ENCODE assay signal across 17 cellular contexts in the genomic region with DNA sequence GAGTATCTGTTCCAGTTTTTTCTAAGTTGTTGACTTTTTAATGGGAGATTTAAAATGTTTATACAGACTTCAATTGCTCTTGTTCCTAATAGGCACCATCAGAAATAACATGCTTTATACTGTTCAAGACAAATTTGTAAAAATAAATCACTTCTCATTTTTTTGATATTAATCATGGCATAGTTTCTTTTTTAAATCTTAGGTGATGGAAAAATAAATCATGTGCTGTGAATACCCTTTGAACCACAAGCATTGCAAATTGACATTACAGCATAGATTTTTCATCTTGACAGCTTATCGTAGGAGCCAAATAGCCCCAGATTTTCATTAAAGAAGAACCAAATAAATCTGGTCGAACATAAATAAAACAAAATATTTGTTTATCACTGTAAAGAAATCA.
DNase-seq lines count a peak whose midpoint lies in the region; ATAC-seq and TF ChIP-seq lines count a peak whose summit lies in the region.
"Had no signal": no experiment of that assay in that cellular context is flagged by ENCODE, and none has a peak within 500 bp of the region (broad histone marks: within the 10 kb centered on the region; RNA-seq: fewer than 3 reads in every experiment).

No MANE protein-coding gene starts in this region.

- TF ChIP-seq EP300 in SK-N-SH (IDR thresholded peaks at IDR 0.05; ENCODE audit: borderline replicate concordance in 1 of 2, low read depth in 1 of 2, low read length in 1 of 2): no peak

- TF ChIP-seq RAD21 in SK-N-SH (IDR thresholded peaks at IDR 0.05; ENCODE audit: low read length): no peak

- intact Hi-C loops in PC-3 (cut with micrococcal nuclease): loop anchor here (5.0 to 10.0 kb wide), 5 partner anchors 183 to 1225 kb away; no protein-coding TSS in a partner anchor

- H3K9ac ChIP-seq in SK-N-SH (no peak overlapping the region), fibroblast of lung (ENCODE audit: insufficient read depth, low read length) (no peak overlapping the region), PC-3 (ENCODE audit: low read length) (no peak overlapping the region)
- H3K9ac ChIP-seq: KMS-11 had no signal

- ATAC-seq in SK-N-SH treated with all-trans-retinoic acid at 6 μM for 48 hours: no peak
- ATAC-seq in GM21825 (IDR thresholded peaks at IDR 0.05; ENCODE audit: unreplicated experiment): no peak
- ATAC-seq in HG02973 (IDR thresholded peaks at IDR 0.05; ENCODE audit: unreplicated experiment): no peak
- ATAC-seq in PC-3: no peak

- H3F3A ChIP-seq in SK-N-SH (replicated peaks; ENCODE audit: insufficient read depth) (peaks cover 4% of the 10 kb centered on the region), PC-3 (ENCODE audit: low read length, unreplicated experiment) (no peaks in the 10 kb centered on the region)

- BruUV-seq in PC-3 (replicated peaks; lab: Mats Ljungman, UMichigan): no TSS peak

- POLR2A ChIA-PET in SK-N-SH (lab: Yijun Ruan, JAX) (no interaction called here), PC-3 (lab: Charles Lee; ENCODE audit: unreplicated experiment) (no interaction called here)

- H3K9me3 ChIP-seq in SK-N-SH (no peaks in the 10 kb centered on the region), fibroblast of lung (ENCODE audit: control insufficient read depth, insufficient read depth, low read depth, low read length) (no peaks in the 10 kb centered on the region), PC-3 (ENCODE audit: low read length) (no peaks in the 10 kb centered on the region)
- H3K9me3 ChIP-seq: Caco-2 had no signal

- TF ChIP-seq CTCF in SK-N-SH (IDR thresholded peaks at IDR 0.05) (no peak), VCaP (conservative IDR thresholded peaks at IDR 0.05) (peak; percentile 36; the same call in 1 of the 2 replicates), fibroblast of lung (conservative IDR thresholded peaks at IDR 0.05 in 1 of 2, IDR thresholded peaks at IDR 0.05 in 1 of 2; ENCODE audit: low read depth in 1 of 2, low read length in 2 of 2) (no peak), osteocyte (IDR thresholded peaks at IDR 0.05) (no peak), PC-3 (conservative IDR thresholded peaks at IDR 0.05; ENCODE audit: low read depth, low read length) (no peak)

- peaks cover 48% of the 10 kb centered on the region for H3K4me1 Mint-ChIP-seq in osteocyte (ENCODE audit: unreplicated experiment)

- no peaks in the 10 kb centered on the region for H3K9me3 Mint-ChIP-seq in osteocyte (ENCODE audit: unreplicated experiment)
- H3K9me3 Mint-ChIP-seq: HFFc6 had no signal

- no peak overlapping the region for H3K4me3 Mint-ChIP-seq in osteocyte (ENCODE audit: unreplicated experiment)
- H3K4me3 Mint-ChIP-seq: CD4-positive, alpha-beta T cell; HFFc6 had no signal

- CTCF ChIA-PET in SK-N-SH (lab: Yijun Ruan, JAX) (no interaction called here), PC-3 (lab: Charles Lee) (no interaction called here)

- H2AFZ ChIP-seq in SK-N-SH (ENCODE audit: low read depth): no peak overlapping the region
- H2AFZ ChIP-seq in fibroblast of lung (ENCODE audit: low read length): no peak overlapping the region
- H2AFZ ChIP-seq in PC-3 (ENCODE audit: low read length): no peak overlapping the region

- no peaks in the 10 kb centered on the region for H3K36me3 Mint-ChIP-seq in osteocyte (ENCODE audit: unreplicated experiment)

- H4K20me1 ChIP-seq in SK-N-SH (ENCODE audit: insufficient read depth): no peaks in the 10 kb centered on the region
- H4K20me1 ChIP-seq in fibroblast of lung (ENCODE audit: control insufficient read depth, extremely low read depth, insufficient read depth, low read length): no peaks in the 10 kb centered on the region
- no peaks in the 10 kb centered on the region for H4K20me1 ChIP-seq in PC-3 (ENCODE audit: low read length)

- H3K27me3 Mint-ChIP-seq in osteocyte (ENCODE audit: unreplicated experiment): no peaks in the 10 kb centered on the region
- H3K27me3 Mint-ChIP-seq: CD4-positive, alpha-beta T cell had no signal

- H3K36me3 ChIP-seq in SK-N-SH (replicated peaks in 1 of 2; ENCODE audit: control insufficient read depth in 1 of 2, insufficient read depth in 2 of 2, low read length in 1 of 2) (no peaks in the 10 kb centered on the region), fibroblast of lung (ENCODE audit: control insufficient read depth, insufficient read depth, low read length) (no peaks in the 10 kb centered on the region), PC-3 (ENCODE audit: low read depth, low read length) (no peaks in the 10 kb centered on the region)

- H3K4me3 ChIP-seq in SK-N-SH (ENCODE audit: low read depth in 2 of 2, low read length in 1 of 2) (no peak overlapping the region), fibroblast of lung (replicated peaks in 1 of 4; ENCODE audit: control extremely low read depth in 1 of 4, insufficient read depth in 1 of 4, low read depth in 3 of 4, low read length in 4 of 4) (no peak overlapping the region), PC-3 (ENCODE audit: low read length) (no peak overlapping the region)

- H3K4me2 ChIP-seq in SK-N-SH: no peak overlapping the region
- no peak overlapping the region for H3K4me2 ChIP-seq in fibroblast of lung (ENCODE audit: extremely low read depth, insufficient read depth, low read length)
- H3K4me2 ChIP-seq in PC-3 (ENCODE audit: low read length): no peak overlapping the region
- H3K4me2 ChIP-seq: KMS-11 had no signal

- no peaks in the 10 kb centered on the region for H3K9me2 ChIP-seq in SK-N-SH
- no peaks in the 10 kb centered on the region for H3K9me2 ChIP-seq in PC-3 (replicated peaks; ENCODE audit: low read length)

- H3K27ac Mint-ChIP-seq in osteocyte (ENCODE audit: unreplicated experiment): peak overlapping the region; percentile 38
- H3K27ac Mint-ChIP-seq: CD4-positive, alpha-beta T cell; HFFc6 had no signal

- H3K27ac ChIP-seq in SK-N-SH (ENCODE audit: low read depth in 2 of 2, low read length in 1 of 2) (no peak overlapping the region), VCaP (no peak overlapping the region), fibroblast of lung (ENCODE audit: insufficient read depth, low read length) (no peak overlapping the region), PC-3 (ENCODE audit: low read length) (no peak overlapping the region)
- H3K27ac ChIP-seq: KMS-11 had no signal

- H3K79me2 ChIP-seq in SK-N-SH (ENCODE audit: insufficient read depth): no peaks in the 10 kb centered on the region
- H3K79me2 ChIP-seq in fibroblast of lung (ENCODE audit: control insufficient read depth, insufficient read depth, low read length): no peaks in the 10 kb centered on the region
- H3K79me2 ChIP-seq in PC-3 (ENCODE audit: low read length): no peaks in the 10 kb centered on the region

- H3K4me1 ChIP-seq in SK-N-SH (ENCODE audit: control insufficient read depth in 1 of 2, insufficient read depth in 2 of 2, low read depth in 1 of 2, low read length in 1 of 2) (peaks cover 0 to 2% of the 10 kb centered on the region in 2 experiments; a peak in 1 of 4 replicates), fibroblast of lung (ENCODE audit: control insufficient read depth, extremely low read depth, insufficient read depth, low read length) (no peaks in the 10 kb centered on the region), PC-3 (ENCODE audit: insufficient read depth, low read length) (peaks cover 7% of the 10 kb centered on the region)
- H3K4me1 ChIP-seq: Caco-2 had no signal

- H3K27me3 ChIP-seq in SK-N-SH (ENCODE audit: insufficient read depth) (no peaks in the 10 kb centered on the region), fibroblast of lung (ENCODE audit: control insufficient read depth, insufficient read depth, low read length) (no peaks in the 10 kb centered on the region), PC-3 (ENCODE audit: low read length) (no peaks in the 10 kb centered on the region)

- WGBS in SK-N-SH (ENCODE audit: low lambda C conversion rate): 83% methylated on average over 2 of the region's 2 CpGs

- DNase-seq in SK-N-SH: no peak
- DNase-seq in fibroblast of lung (ENCODE audit: low read depth in 2 of 2): peak; percentile 44 to 57
- no peak for DNase-seq in osteocyte (ENCODE audit: extremely low spot score, unreplicated experiment)
- DNase-seq in PC-3: no peak
- DNase-seq: Caco-2; CD4-positive, alpha-beta T cell; DMS79; HFFc6; NCI-H1436; NCI-H1930; NCI-H446; SHP77 treated with DMSO at 0.1 percent for 48 hours had no signal

TF ChIP-seq in SK-N-SH, 30 proteins besides CTCF, POLR2A, EP300 and RAD21:
- peak; percentile 42 for TF ChIP-seq TCF12 (IDR thresholded peaks at IDR 0.05)
- TF ChIP-seq JUND (IDR thresholded peaks at IDR 0.05): 0 out of 2 replicates have a peak, but pooled peaks have one; percentile 21
- no peak for TF ChIP-seq RCOR1 (IDR thresholded peaks at IDR 0.05; ENCODE audit: low read length)
- TF ChIP-seq, protein P1, sequence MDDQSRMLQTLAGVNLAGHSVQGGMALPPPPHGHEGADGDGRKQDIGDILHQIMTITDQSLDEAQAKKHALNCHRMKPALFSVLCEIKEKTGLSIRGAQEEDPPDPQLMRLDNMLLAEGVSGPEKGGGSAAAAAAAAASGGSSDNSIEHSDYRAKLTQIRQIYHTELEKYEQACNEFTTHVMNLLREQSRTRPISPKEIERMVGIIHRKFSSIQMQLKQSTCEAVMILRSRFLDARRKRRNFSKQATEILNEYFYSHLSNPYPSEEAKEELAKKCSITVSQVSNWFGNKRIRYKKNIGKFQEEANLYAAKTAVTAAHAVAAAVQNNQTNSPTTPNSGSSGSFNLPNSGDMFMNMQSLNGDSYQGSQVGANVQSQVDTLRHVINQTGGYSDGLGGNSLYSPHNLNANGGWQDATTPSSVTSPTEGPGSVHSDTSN (IDR thresholded peaks at IDR 0.05): peak; percentile 58; the same call in 1 of the 2 replicates

TF ChIP-seq in SK-N-SH treated with all-trans-retinoic acid at 6 μM for 48 hours, 23 proteins besides CTCF, POLR2A, EP300 and RAD21 (continues in another document):
- TF ChIP-seq ZC3H10 (CRISPR knock-in tag; IDR thresholded peaks at IDR 0.05) (no peak), GLIS3 (CRISPR knock-in tag; IDR thresholded peaks at IDR 0.05) (no peak)
- TF ChIP-seq, protein P2, sequence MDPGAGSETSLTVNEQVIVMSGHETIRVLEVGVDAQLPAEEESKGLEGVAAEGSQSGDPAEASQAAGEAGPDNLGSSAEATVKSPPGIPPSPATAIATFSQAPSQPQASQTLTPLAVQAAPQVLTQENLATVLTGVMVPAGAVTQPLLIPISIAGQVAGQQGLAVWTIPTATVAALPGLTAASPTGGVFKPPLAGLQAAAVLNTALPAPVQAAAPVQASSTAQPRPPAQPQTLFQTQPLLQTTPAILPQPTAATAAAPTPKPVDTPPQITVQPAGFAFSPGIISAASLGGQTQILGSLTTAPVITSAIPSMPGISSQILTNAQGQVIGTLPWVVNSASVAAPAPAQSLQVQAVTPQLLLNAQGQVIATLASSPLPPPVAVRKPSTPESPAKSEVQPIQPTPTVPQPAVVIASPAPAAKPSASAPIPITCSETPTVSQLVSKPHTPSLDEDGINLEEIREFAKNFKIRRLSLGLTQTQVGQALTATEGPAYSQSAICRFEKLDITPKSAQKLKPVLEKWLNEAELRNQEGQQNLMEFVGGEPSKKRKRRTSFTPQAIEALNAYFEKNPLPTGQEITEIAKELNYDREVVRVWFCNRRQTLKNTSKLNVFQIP (CRISPR knock-in tag; IDR thresholded peaks at IDR 0.05; ENCODE audit: borderline replicate concordance, low read depth): no peak

Comparison
In these comparisons a context has a peak if more than half of its experiments do, and no peak if none do; other contexts are left out.
1. DNase-seq: peak in fibroblast of lung (2 of 2); none in SK-N-SH (single experiment), osteocyte (single experiment) and PC-3 (single experiment).